In the genomic region with DNA sequence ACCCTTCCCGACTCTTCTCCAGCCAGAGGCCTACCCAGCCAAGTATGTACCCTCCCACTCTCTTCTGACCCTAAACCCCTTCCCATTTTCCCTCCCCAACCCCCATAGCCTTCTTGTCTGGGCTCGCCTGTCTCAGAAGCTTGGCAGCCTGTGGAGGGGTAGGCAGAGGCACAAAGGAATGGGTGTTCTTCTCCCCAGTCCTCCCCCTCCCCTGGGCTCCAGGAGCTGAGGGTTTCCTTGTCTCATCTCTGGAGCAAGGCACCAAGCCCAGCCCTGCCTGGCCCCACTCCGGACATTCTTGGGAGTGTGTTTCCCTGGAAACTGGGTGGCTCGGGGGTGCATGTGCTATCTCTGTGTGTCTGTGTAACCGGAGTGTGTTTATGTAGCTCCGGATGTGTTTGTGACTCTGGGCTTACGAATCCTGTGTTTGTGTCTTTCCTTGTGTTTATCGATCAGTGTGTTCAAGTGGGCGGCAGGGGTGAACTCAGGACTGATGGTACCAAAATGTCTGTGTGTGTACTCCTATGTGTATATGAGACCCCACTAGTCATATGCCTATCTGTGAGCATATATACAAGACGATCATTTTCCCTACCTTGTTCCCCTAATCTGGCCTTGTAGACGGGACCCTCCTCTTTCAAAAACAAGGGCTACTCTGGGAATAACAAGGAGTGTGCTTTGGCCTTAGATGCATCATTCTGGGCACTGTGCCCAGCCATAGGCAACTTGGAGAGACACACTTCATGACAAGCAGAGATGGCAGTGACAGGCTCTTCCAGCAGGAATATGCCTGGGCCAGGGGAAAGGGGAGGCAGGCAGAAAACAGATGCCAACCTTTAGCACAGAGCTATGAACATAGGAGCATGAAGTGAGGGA, we compare ENCODE assay signal across 9 cellular contexts. TPM values are rescaled to one million over a fixed set of nuclear protein-coding genes. Genes with fewer than 3 reads are reported as not detected.
DNase-seq lines count a peak whose midpoint lies in the region; ATAC-seq, FAIRE-seq and TF ChIP-seq lines count a peak whose summit lies in the region.
"Had no signal": no experiment of that assay in that cellular context is flagged by ENCODE, and none has a peak within 500 bp of the region (broad histone marks: within the 10 kb centered on the region; RNA-seq: fewer than 3 reads in every experiment).

No MANE protein-coding gene starts in this region.

- ATAC-seq in left lung, result peak; percentile 2

- intact Hi-C loops in left lung (cut with DNase I), result no loop called here

- H3K27ac ChIP-seq in left lung, result peak overlapping the region; percentile 78 to 81
- peak overlapping the region; percentile 99 for H3K27ac ChIP-seq in subcutaneous abdominal adipose tissue (ENCODE audit: low read depth, low read length)

- DNase-seq in HTR-8/SVneo (ENCODE audit: insufficient read length, low spot score) (peak; percentile 32), chondrocyte (ENCODE audit: low spot score) (peak; percentile 93), left lung (peak; percentile 61 to 64), mesenteric fat pad (ENCODE audit: low spot score) (no peak), endothelial cell (ENCODE audit: low spot score) (no peak)
- no peak for DNase-seq in stimulated activated naive CD4-positive, alpha-beta T cell (lab: John Stamatoyannopoulos, UW)
- DNase-seq in activated CD4-positive, CD25-positive, alpha-beta regulatory T cell (lab: John Stamatoyannopoulos, UW), result no peak
- DNase-seq: naive B cell had no signal

- H3K27me3 Mint-ChIP-seq in chondrocyte (ENCODE audit: low read depth) (no peaks in the 10 kb centered on the region), endothelial cell (ENCODE audit: unreplicated experiment) (peaks cover 20% of the 10 kb centered on the region)

- H3K4me1 ChIP-seq in left lung (peaks cover 54 to 77% of the 10 kb centered on the region in 2 donors), subcutaneous abdominal adipose tissue (ENCODE audit: control insufficient read depth in 5 of 5, insufficient read depth in 5 of 5, low read length in 5 of 5) (peaks cover 32 to 87% (median 82%) of the 10 kb centered on the region in 5 donors)

- peaks cover 0 to 11% of the 10 kb centered on the region in 2 donors for H3K27me3 ChIP-seq in left lung
- no peaks in the 10 kb centered on the region for H3K27me3 ChIP-seq in subcutaneous abdominal adipose tissue (ENCODE audit: control insufficient read depth in 5 of 5, insufficient read depth in 4 of 5, low read length in 5 of 5)

- H3K36me3 Mint-ChIP-seq in chondrocyte (ENCODE audit: low read depth) (peaks cover 12% of the 10 kb centered on the region), endothelial cell (ENCODE audit: low read depth, unreplicated experiment) (peaks cover 23% of the 10 kb centered on the region)
- H3K36me3 Mint-ChIP-seq: naive B cell had no signal

- TF ChIP-seq CTCF in chondrocyte (IDR thresholded peaks at IDR 0.05), result no peak
- TF ChIP-seq CTCF in left lung (IDR thresholded peaks at IDR 0.05), result no peak
- TF ChIP-seq CTCF in endothelial cell (IDR thresholded peaks at IDR 0.05; ENCODE audit: unreplicated experiment), result no peak

- H3K36me3 ChIP-seq in left lung (peaks cover 0 to 25% of the 10 kb centered on the region in 2 donors), subcutaneous abdominal adipose tissue (ENCODE audit: control insufficient read depth in 5 of 5, insufficient read depth in 5 of 5, low read length in 5 of 5) (peaks cover 2 to 48% (median 38%) of the 10 kb centered on the region in 5 donors)

- no peaks in the 10 kb centered on the region for H3K9me3 Mint-ChIP-seq in chondrocyte (ENCODE audit: low read depth)
- H3K9me3 Mint-ChIP-seq in endothelial cell (ENCODE audit: unreplicated experiment), result no peaks in the 10 kb centered on the region
- H3K9me3 Mint-ChIP-seq: naive B cell had no signal

- H3K27ac Mint-ChIP-seq in chondrocyte (ENCODE audit: unreplicated experiment) (peak overlapping the region; percentile 93), endothelial cell (ENCODE audit: unreplicated experiment) (no peak overlapping the region)

- peaks cover 94% of the 10 kb centered on the region for H3K4me1 Mint-ChIP-seq in chondrocyte (ENCODE audit: low read depth)
- peaks cover 33% of the 10 kb centered on the region for H3K4me1 Mint-ChIP-seq in endothelial cell (ENCODE audit: unreplicated experiment)

- no peak overlapping the region for H3K4me3 ChIP-seq in left lung
- H3K4me3 ChIP-seq in subcutaneous abdominal adipose tissue (ENCODE audit: low read depth in 1 of 5, low read length in 5 of 5), result peak overlapping the region in 3 of 5 donors; percentile 24 to 42 (median 39)

- FAIRE-seq in HTR-8/SVneo (lab: Jason Lieb, UNC), result no peak

- H3K9ac ChIP-seq in subcutaneous abdominal adipose tissue (ENCODE audit: low read length in 5 of 5), result peak overlapping the region in 2 of 5 donors; percentile 27 to 87

- H3K4me3 Mint-ChIP-seq in chondrocyte (ENCODE audit: unreplicated experiment) (peak overlapping the region; percentile 36), endothelial cell (ENCODE audit: unreplicated experiment) (no peak overlapping the region)

- H3K9me3 ChIP-seq in left lung (no peaks in the 10 kb centered on the region), subcutaneous abdominal adipose tissue (ENCODE audit: control insufficient read depth in 5 of 5, low read length in 5 of 5) (no peaks in the 10 kb centered on the region)

RNA-seq across cellular contexts. Expression of a gene that starts 10.9 kb away (rescaled TPM):
- 164 to 271 TPM (median 179 TPM) in 3 replicates for total RNA-seq in chondrocyte
- 100 to 1,000 TPM in 1 of 2 donors, 10 to 100 TPM in 1; 76.5 to 120 TPM for total RNA-seq in left lung
- total RNA-seq in mesenteric fat pad, result 562 TPM
- total RNA-seq in endothelial cell (ENCODE audit: unreplicated experiment), result 45.4 TPM

RNA-seq across cellular contexts. Expression of a gene that starts 46.1 kb away (rescaled TPM):
- total RNA-seq in chondrocyte (233 to 265 TPM (median 240 TPM) in 3 replicates), left lung (100 to 1,000 TPM; 141 to 163 TPM), mesenteric fat pad (176 TPM), endothelial cell (ENCODE audit: unreplicated experiment) (145 TPM)

RNA-seq across cellular contexts. Expression of a gene that starts 52.6 kb away (rescaled TPM):
- total RNA-seq in chondrocyte (16.2 to 22.7 TPM (median 16.6 TPM) in 3 replicates), left lung (10 to 100 TPM; 15.6 to 19.1 TPM), mesenteric fat pad (11.4 TPM), endothelial cell (ENCODE audit: unreplicated experiment) (19.7 TPM)

Comparison
In these comparisons a context has a peak if more than half of its experiments do, and no peak if none do; other contexts are left out.
1. DNase-seq: peak in HTR-8/SVneo (single experiment), chondrocyte (single experiment) and left lung (2 of 2); none in stimulated activated naive CD4-positive, alpha-beta T cell (0 of 6), mesenteric fat pad (single experiment), endothelial cell (single experiment) and activated CD4-positive, CD25-positive, alpha-beta regulatory T cell (0 of 4).
2. H3K4me3 ChIP-seq: peak in subcutaneous abdominal adipose tissue (3 of 5); none in left lung (0 of 2).